In genomic region chr4:19776021-19776459, GRCh38 we compare ENCODE assay signal across 1 cellular context.
TF ChIP-seq lines count a peak whose summit lies in the region.

No MANE protein-coding gene starts in this region.

TF ChIP-seq in GM23338, 12 proteins besides CTCF, POLR2A, EP300 and RAD21 (continued from another document):
- TF ChIP-seq, protein P1, sequence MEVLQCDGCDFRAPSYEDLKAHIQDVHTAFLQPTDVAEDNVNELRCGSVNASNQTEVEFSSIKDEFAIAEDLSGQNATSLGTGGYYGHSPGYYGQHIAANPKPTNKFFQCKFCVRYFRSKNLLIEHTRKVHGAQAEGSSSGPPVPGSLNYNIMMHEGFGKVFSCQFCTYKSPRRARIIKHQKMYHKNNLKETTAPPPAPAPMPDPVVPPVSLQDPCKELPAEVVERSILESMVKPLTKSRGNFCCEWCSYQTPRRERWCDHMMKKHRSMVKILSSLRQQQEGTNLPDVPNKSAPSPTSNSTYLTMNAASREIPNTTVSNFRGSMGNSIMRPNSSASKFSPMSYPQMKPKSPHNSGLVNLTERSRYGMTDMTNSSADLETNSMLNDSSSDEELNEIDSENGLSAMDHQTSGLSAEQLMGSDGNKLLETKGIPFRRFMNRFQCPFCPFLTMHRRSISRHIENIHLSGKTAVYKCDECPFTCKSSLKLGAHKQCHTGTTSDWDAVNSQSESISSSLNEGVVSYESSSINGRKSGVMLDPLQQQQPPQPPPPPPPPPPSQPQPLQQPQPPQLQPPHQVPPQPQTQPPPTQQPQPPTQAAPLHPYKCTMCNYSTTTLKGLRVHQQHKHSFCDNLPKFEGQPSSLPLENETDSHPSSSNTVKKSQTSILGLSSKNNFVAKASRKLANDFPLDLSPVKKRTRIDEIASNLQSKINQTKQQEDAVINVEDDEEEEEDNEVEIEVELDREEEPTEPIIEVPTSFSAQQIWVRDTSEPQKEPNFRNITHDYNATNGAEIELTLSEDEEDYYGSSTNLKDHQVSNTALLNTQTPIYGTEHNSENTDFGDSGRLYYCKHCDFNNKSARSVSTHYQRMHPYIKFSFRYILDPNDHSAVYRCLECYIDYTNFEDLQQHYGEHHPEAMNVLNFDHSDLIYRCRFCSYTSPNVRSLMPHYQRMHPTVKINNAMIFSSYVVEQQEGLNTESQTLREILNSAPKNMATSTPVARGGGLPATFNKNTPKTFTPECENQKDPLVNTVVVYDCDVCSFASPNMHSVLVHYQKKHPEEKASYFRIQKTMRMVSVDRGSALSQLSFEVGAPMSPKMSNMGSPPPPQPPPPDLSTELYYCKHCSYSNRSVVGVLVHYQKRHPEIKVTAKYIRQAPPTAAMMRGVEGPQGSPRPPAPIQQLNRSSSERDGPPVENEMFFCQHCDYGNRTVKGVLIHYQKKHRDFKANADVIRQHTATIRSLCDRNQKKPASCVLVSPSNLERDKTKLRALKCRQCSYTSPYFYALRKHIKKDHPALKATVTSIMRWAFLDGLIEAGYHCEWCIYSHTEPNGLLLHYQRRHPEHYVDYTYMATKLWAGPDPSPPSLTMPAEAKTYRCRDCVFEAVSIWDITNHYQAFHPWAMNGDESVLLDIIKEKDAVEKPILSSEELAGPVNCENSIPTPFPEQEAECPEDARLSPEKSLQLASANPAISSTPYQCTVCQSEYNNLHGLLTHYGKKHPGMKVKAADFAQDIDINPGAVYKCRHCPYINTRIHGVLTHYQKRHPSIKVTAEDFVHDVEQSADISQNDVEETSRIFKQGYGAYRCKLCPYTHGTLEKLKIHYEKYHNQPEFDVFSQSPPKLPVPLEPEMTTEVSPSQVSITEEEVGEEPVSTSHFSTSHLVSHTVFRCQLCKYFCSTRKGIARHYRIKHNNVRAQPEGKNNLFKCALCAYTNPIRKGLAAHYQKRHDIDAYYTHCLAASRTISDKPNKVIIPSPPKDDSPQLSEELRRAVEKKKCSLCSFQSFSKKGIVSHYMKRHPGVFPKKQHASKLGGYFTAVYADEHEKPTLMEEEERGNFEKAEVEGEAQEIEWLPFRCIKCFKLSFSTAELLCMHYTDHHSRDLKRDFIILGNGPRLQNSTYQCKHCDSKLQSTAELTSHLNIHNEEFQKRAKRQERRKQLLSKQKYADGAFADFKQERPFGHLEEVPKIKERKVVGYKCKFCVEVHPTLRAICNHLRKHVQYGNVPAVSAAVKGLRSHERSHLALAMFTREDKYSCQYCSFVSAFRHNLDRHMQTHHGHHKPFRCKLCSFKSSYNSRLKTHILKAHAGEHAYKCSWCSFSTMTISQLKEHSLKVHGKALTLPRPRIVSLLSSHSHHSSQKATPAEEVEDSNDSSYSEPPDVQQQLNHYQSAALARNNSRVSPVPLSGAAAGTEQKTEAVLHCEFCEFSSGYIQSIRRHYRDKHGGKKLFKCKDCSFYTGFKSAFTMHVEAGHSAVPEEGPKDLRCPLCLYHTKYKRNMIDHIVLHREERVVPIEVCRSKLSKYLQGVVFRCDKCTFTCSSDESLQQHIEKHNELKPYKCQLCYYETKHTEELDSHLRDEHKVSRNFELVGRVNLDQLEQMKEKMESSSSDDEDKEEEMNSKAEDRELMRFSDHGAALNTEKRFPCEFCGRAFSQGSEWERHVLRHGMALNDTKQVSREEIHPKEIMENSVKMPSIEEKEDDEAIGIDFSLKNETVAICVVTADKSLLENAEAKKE (CRISPR knock-in tag; IDR thresholded peaks at IDR 0.05): no peak
- TF ChIP-seq ZNF331 (CRISPR knock-in tag; IDR thresholded peaks at IDR 0.05; ENCODE audit: low read depth): no peak
- TF ChIP-seq EZH2phosphoT487 (IDR thresholded peaks at IDR 0.05; ENCODE audit: unreplicated experiment): no peak
- TF ChIP-seq, protein P2, sequence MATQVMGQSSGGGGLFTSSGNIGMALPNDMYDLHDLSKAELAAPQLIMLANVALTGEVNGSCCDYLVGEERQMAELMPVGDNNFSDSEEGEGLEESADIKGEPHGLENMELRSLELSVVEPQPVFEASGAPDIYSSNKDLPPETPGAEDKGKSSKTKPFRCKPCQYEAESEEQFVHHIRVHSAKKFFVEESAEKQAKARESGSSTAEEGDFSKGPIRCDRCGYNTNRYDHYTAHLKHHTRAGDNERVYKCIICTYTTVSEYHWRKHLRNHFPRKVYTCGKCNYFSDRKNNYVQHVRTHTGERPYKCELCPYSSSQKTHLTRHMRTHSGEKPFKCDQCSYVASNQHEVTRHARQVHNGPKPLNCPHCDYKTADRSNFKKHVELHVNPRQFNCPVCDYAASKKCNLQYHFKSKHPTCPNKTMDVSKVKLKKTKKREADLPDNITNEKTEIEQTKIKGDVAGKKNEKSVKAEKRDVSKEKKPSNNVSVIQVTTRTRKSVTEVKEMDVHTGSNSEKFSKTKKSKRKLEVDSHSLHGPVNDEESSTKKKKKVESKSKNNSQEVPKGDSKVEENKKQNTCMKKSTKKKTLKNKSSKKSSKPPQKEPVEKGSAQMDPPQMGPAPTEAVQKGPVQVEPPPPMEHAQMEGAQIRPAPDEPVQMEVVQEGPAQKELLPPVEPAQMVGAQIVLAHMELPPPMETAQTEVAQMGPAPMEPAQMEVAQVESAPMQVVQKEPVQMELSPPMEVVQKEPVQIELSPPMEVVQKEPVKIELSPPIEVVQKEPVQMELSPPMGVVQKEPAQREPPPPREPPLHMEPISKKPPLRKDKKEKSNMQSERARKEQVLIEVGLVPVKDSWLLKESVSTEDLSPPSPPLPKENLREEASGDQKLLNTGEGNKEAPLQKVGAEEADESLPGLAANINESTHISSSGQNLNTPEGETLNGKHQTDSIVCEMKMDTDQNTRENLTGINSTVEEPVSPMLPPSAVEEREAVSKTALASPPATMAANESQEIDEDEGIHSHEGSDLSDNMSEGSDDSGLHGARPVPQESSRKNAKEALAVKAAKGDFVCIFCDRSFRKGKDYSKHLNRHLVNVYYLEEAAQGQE (IDR thresholded peaks at IDR 0.05; ENCODE audit: unreplicated experiment): no peak
- no peak for TF ChIP-seq JUNB (IDR thresholded peaks at IDR 0.05; ENCODE audit: unreplicated experiment)
- no peak for TF ChIP-seq ZNF114 (CRISPR knock-in tag; IDR thresholded peaks at IDR 0.05)
- no peak for TF ChIP-seq POLR2AphosphoS5 (IDR thresholded peaks at IDR 0.05; ENCODE audit: low read depth)
